9 cellular contexts compared by ENCODE assay signal in genomic region chr21:34881421-34881820, GRCh38.
DNase-seq lines count a peak whose midpoint lies in the region; ATAC-seq and TF ChIP-seq lines count a peak whose summit lies in the region.
"Had no signal": no experiment of that assay in that cellular context is flagged by ENCODE, and none has a peak within 500 bp of the region (broad histone marks: within the 10 kb centered on the region; RNA-seq: fewer than 3 reads in every experiment).

No MANE protein-coding gene starts in this region.

- no peak for TF ChIP-seq RAD21 in HCT116 (IDR thresholded peaks at IDR 0.05; ENCODE audit: low read depth)

- CTCF ChIA-PET in HCT116 (lab: Charles Lee) = no interaction called here

- H3K4me1 Mint-ChIP-seq in activated T-helper 2 cell treated with anti-CD3 and anti-CD28 coated beads, Interferon-gamma antibody, Interleukin-2, Interleukin-4, amounts not matched to agents 10 μg/mL and 5 μg/mL and 100 μg/mL, durations not matched to agents 14 hours and 24 hours and 36 hours (ENCODE audit: low read depth) = peaks cover 62% of the 10 kb centered on the region

- peak overlapping the region; percentile 94 for H3K4me3 ChIP-seq in ACC112 (ENCODE audit: low read depth, low read length)
- H3K4me3 ChIP-seq in HCT116 (replicated peaks in 1 of 2; ENCODE audit: low read depth in 1 of 2, low read length in 2 of 2) = no peak overlapping the region
- H3K4me3 ChIP-seq in dorsolateral prefrontal cortex = peak overlapping the region in 3 of 59 donors; percentile 7 to 22 (median 8)

- H3K4me2 ChIP-seq in HCT116 (ENCODE audit: low read length) = peak overlapping the region; percentile 67

- RAD21 ChIA-PET in HCT116 (lab: Charles Lee; ENCODE audit: low non-redundant PET in 1 of 2, low total read pairs in 2 of 2, uncharacterized antibody in 2 of 2, unreplicated experiment in 2 of 2) = no interaction called here

- no peaks in the 10 kb centered on the region for H3K27me3 ChIP-seq in ACC112 (ENCODE audit: insufficient read depth, low read length)
- no peaks in the 10 kb centered on the region for H3K27me3 ChIP-seq in HCT116 (ENCODE audit: insufficient read depth, low read length)
- peaks cover 0 to 34% (median 21%) of the 10 kb centered on the region in 45 donors for H3K27me3 ChIP-seq in dorsolateral prefrontal cortex

- peak overlapping the region; percentile 56 for H3K4me3 Mint-ChIP-seq in activated T-helper 2 cell treated with anti-CD3 and anti-CD28 coated beads, Interferon-gamma antibody, Interleukin-2, Interleukin-4, amounts not matched to agents 10 μg/mL and 5 μg/mL and 100 μg/mL, durations not matched to agents 14 hours and 24 hours and 36 hours (ENCODE audit: low read depth)

- peak overlapping the region; percentile 99 for H3K27ac ChIP-seq in ACC112 (ENCODE audit: low read depth, low read length)
- no peak overlapping the region; the same call in 1 of the 2 replicates for H3K27ac ChIP-seq in HCT116 (ENCODE audit: low read depth, low read length)
- H3K27ac ChIP-seq in dorsolateral prefrontal cortex = no peak overlapping the region

- H3K4me1 ChIP-seq in ACC112 (ENCODE audit: control insufficient read depth, insufficient read depth, low read length, unreplicated experiment) = peaks cover 55% of the 10 kb centered on the region
- H3K4me1 ChIP-seq in HCT116 (ENCODE audit: control insufficient read depth in 1 of 2, insufficient read depth in 2 of 2, low read length in 2 of 2) = peaks cover 48 to 76% of the 10 kb centered on the region in 2 experiments

- BruUV-seq in HCT116 (replicated peaks; lab: Mats Ljungman, UMichigan) = no TSS peak

- peaks cover 88% of the 10 kb centered on the region for H3K36me3 Mint-ChIP-seq in activated T-helper 2 cell treated with anti-CD3 and anti-CD28 coated beads, Interferon-gamma antibody, Interleukin-2, Interleukin-4, amounts not matched to agents 10 μg/mL and 5 μg/mL and 100 μg/mL, durations not matched to agents 14 hours and 24 hours and 36 hours (ENCODE audit: low read depth)

- H4K20me1 ChIP-seq in HCT116 (ENCODE audit: insufficient read depth) = no peaks in the 10 kb centered on the region

- no peaks in the 10 kb centered on the region for H3K9me2 ChIP-seq in HCT116 (ENCODE audit: insufficient read depth)

- no peak overlapping the region for H2AFZ ChIP-seq in ACC112 (ENCODE audit: low read length, unreplicated experiment)
- no peak overlapping the region for H2AFZ ChIP-seq in HCT116 (ENCODE audit: low read depth, low read length, poor library complexity, severe bottlenecking)

- H3K27ac Mint-ChIP-seq in activated T-helper 2 cell treated with anti-CD3 and anti-CD28 coated beads, Interferon-gamma antibody, Interleukin-2, Interleukin-4, amounts not matched to agents 10 μg/mL and 5 μg/mL and 100 μg/mL, durations not matched to agents 14 hours and 24 hours and 36 hours = peak overlapping the region; percentile 78

- no peak for TF ChIP-seq CTCF in HCT116 (IDR thresholded peaks at IDR 0.05 in 2 of 3, conservative IDR thresholded peaks at IDR 0.05 in 1 of 3; ENCODE audit: borderline replicate concordance in 1 of 3, insufficient read depth in 1 of 3, low read depth in 2 of 3, low read length in 2 of 3)
- no peak for TF ChIP-seq CTCF in dorsolateral prefrontal cortex (IDR thresholded peaks at IDR 0.05 in 54 of 56, conservative IDR thresholded peaks at IDR 0.05 in 2 of 56; ENCODE audit: low read depth in 1 of 56, partially characterized antibody in 56 of 56)

- no peaks in the 10 kb centered on the region for H3K9me3 ChIP-seq in HCT116 (ENCODE audit: control insufficient read depth in 1 of 2, insufficient read depth in 1 of 2, low read depth in 1 of 2, low read length in 2 of 2)

- no peak for DNase-seq in HCT116 (ENCODE audit: low read depth, low spot score)
- DNase-seq in activated T-helper 2 cell treated with anti-CD3 and anti-CD28 coated beads, Interferon-gamma antibody, Interleukin-2, Interleukin-4, amounts not matched to agents 10 μg/mL and 5 μg/mL and 100 μg/mL, durations not matched to agents 14 hours and 24 hours and 36 hours (ENCODE audit: low spot score) = no peak
- DNase-seq in iris pigment epithelial cell (ENCODE audit: low read depth) = peak; percentile 89
- no peak for DNase-seq in DMS 273 (lab: John Stamatoyannopoulos, UW; ENCODE audit: unreplicated experiment)
- DNase-seq in foreskin melanocyte = no peak
- no peak for DNase-seq in dorsolateral prefrontal cortex
- DNase-seq: effector CD4-positive, alpha-beta T cell had no signal

- ATAC-seq in HCT116 = no peak
- no peak for ATAC-seq in HG02610 (IDR thresholded peaks at IDR 0.05; ENCODE audit: unreplicated experiment)

- H3K9ac ChIP-seq in HCT116 (ENCODE audit: low read length) = peak overlapping the region; percentile 5; the same call in 1 of the 2 replicates

- no peak for TF ChIP-seq POLR2A in HCT116 (IDR thresholded peaks at IDR 0.05; ENCODE audit: borderline replicate concordance, extremely low read depth, insufficient read depth, insufficient read length)

- no peaks in the 10 kb centered on the region for H3K27me3 Mint-ChIP-seq in activated T-helper 2 cell treated with anti-CD3 and anti-CD28 coated beads, Interferon-gamma antibody, Interleukin-2, Interleukin-4, amounts not matched to agents 10 μg/mL and 5 μg/mL and 100 μg/mL, durations not matched to agents 14 hours and 24 hours and 36 hours (ENCODE audit: low read depth)

- H3K9me3 Mint-ChIP-seq in activated T-helper 2 cell treated with anti-CD3 and anti-CD28 coated beads, Interferon-gamma antibody, Interleukin-2, Interleukin-4, amounts not matched to agents 10 μg/mL and 5 μg/mL and 100 μg/mL, durations not matched to agents 14 hours and 24 hours and 36 hours = no peaks in the 10 kb centered on the region

- H3K36me3 ChIP-seq in ACC112 (ENCODE audit: insufficient read depth, low read length) = peaks cover 38% of the 10 kb centered on the region
- peaks cover 10 to 19% of the 10 kb centered on the region in 2 experiments; a peak in 2 of 4 replicates for H3K36me3 ChIP-seq in HCT116 (ENCODE audit: control insufficient read depth in 1 of 2, insufficient read depth in 2 of 2, low read length in 2 of 2)

- intact Hi-C loops in HCT116 (cut with micrococcal nuclease) = no loop called here
- intact Hi-C loops in activated T-helper 2 cell treated with anti-CD3 and anti-CD28 coated beads, Interferon-gamma antibody, Interleukin-2, Interleukin-4, amounts not matched to agents 10 μg/mL and 5 μg/mL and 100 μg/mL, durations not matched to agents 14 hours and 24 hours and 36 hours (cut with micrococcal nuclease) = loop anchor here (2.0 to 10.0 kb wide), 3 partner anchors 34 to 953 kb away; no protein-coding TSS in a partner anchor
- intact Hi-C loops in dorsolateral prefrontal cortex (cut with DNase I) = no loop called here

- POLR2A ChIA-PET in HCT116 (lab: Charles Lee) = no interaction called here

- H3K79me2 ChIP-seq in ACC112 (ENCODE audit: control insufficient read depth, insufficient read depth, low read length, unreplicated experiment) (peaks cover 97% of the 10 kb centered on the region), HCT116 (ENCODE audit: insufficient read depth, low read length) (peaks cover 96% of the 10 kb centered on the region)

TF ChIP-seq in HCT116, 20 proteins besides CTCF, POLR2A, EP300 and RAD21:
- TF ChIP-seq ZNF274 (IDR thresholded peaks at IDR 0.05; ENCODE audit: low read depth, low read length) (no peak), SP1 (IDR thresholded peaks at IDR 0.05; ENCODE audit: low read depth) (no peak), CBX3 (IDR thresholded peaks at IDR 0.05; ENCODE audit: low read depth) (no peak), JUND (IDR thresholded peaks at IDR 0.05) (no peak), ELF1 (IDR thresholded peaks at IDR 0.05; ENCODE audit: borderline replicate concordance, low read depth) (no peak), ZBTB33 (IDR thresholded peaks at IDR 0.05; ENCODE audit: extremely low read depth, insufficient replicate concordance, low read length) (no peak), EZH2 (IDR thresholded peaks at IDR 0.05) (no peak), TCF7L2 (IDR thresholded peaks at IDR 0.05; ENCODE audit: borderline replicate concordance, extremely low read depth, insufficient read depth, insufficient read length) (no peak)
